ENCODE assay signal across 1 cellular context in genomic region chr7:128385988-128386387, GRCh38. TPM values are rescaled to one million over a fixed set of nuclear protein-coding genes. Genes with fewer than 3 reads are reported as not detected.
"Had no signal": no experiment of that assay in that cellular context is flagged by ENCODE, and none has a peak within 500 bp of the region (broad histone marks: within the 10 kb centered on the region; RNA-seq: fewer than 3 reads in every experiment).

No MANE protein-coding gene starts in this region.

RNA-seq across cellular contexts. Expression of gene PRRT4, which starts 24.5 kb away (rescaled TPM):
- total RNA-seq: HT1080 had no signal
